Comparison of ENCODE assay signal across 12 cellular contexts in genomic region chr15:36161781-36162212, GRCh38.
A peak's percentile ranks its signal among the peaks of the same experiment; 100 is the strongest.
DNase-seq lines count a peak whose midpoint lies in the region; ATAC-seq and TF ChIP-seq lines count a peak whose summit lies in the region.
"Had no signal": no experiment of that assay in that cellular context is flagged by ENCODE, and none has a peak within 500 bp of the region (broad histone marks: within the 10 kb centered on the region; RNA-seq: fewer than 3 reads in every experiment).

No MANE protein-coding gene starts in this region.

- peak overlapping the region; percentile 31 for H3K4me2 ChIP-seq in neural progenitor cell

- no peaks in the 10 kb centered on the region for H3K36me3 Mint-ChIP-seq in neural progenitor cell
- H3K36me3 Mint-ChIP-seq: CD4-positive, alpha-beta memory T cell; stimulated activated effector memory CD8-positive, alpha-beta T cell treated with anti-CD3 and anti-CD28 coated beads, Interleukin-12 subunit alpha, Interleukin-12 subunit beta, amount 100 ng/mL, for 72 hours had no signal

- 0 out of 2 replicates have a peak, but pooled peaks have one; percentile 15 for TF ChIP-seq CTCF in BJ (IDR thresholded peaks at IDR 0.05; ENCODE audit: insufficient read depth, low read depth, low read length)
- peak; percentile 12 for TF ChIP-seq CTCF in neural progenitor cell (IDR thresholded peaks at IDR 0.05)

- H4K20me1 ChIP-seq in neural progenitor cell (ENCODE audit: low read depth) = no peaks in the 10 kb centered on the region

- no peak overlapping the region for H3K4me3 ChIP-seq in BJ (ENCODE audit: low read depth, low read length)
- peak overlapping the region; percentile 1 for H3K4me3 ChIP-seq in adipocyte (ENCODE audit: low read length)
- no peak overlapping the region for H3K4me3 ChIP-seq in neural progenitor cell
- H3K4me3 ChIP-seq: ascending aorta had no signal

- H3K27me3 ChIP-seq in BJ (ENCODE audit: control insufficient read depth, insufficient read depth, low read length) (no peaks in the 10 kb centered on the region), adipocyte (replicated peaks; ENCODE audit: control insufficient read depth, insufficient read depth, low read length) (no peaks in the 10 kb centered on the region), neural progenitor cell (no peaks in the 10 kb centered on the region)
- H3K27me3 ChIP-seq: ascending aorta had no signal

- H2AFZ ChIP-seq in neural progenitor cell (replicated peaks) = no peak overlapping the region

- peaks cover 7% of the 10 kb centered on the region for H3F3A ChIP-seq in neural progenitor cell (ENCODE audit: low read depth)

- H3K4me3 Mint-ChIP-seq in neural progenitor cell = no peak overlapping the region
- H3K4me3 Mint-ChIP-seq: CD4-positive, alpha-beta memory T cell; stimulated activated effector memory CD8-positive, alpha-beta T cell treated with anti-CD3 and anti-CD28 coated beads, Interleukin-12 subunit alpha, Interleukin-12 subunit beta, amount 100 ng/mL, for 72 hours had no signal

- H3K9me3 ChIP-seq in adipocyte (ENCODE audit: control insufficient read depth, low read length) = no peaks in the 10 kb centered on the region
- H3K9me3 ChIP-seq in neural progenitor cell (ENCODE audit: low read depth) = no peaks in the 10 kb centered on the region
- H3K9me3 ChIP-seq: ascending aorta had no signal

- no peak for ATAC-seq in HG03342 (IDR thresholded peaks at IDR 0.05; ENCODE audit: unreplicated experiment)
- ATAC-seq: stimulated activated effector memory CD8-positive, alpha-beta T cell treated with anti-CD3 and anti-CD28 coated beads, Interleukin-12 subunit alpha, Interleukin-12 subunit beta, amount 100 ng/mL, for 72 hours had no signal

- H3K4me1 ChIP-seq in adipocyte (ENCODE audit: control insufficient read depth, insufficient read depth, low read length) (peaks cover 26% of the 10 kb centered on the region), neural progenitor cell (no peaks in the 10 kb centered on the region)
- H3K4me1 ChIP-seq: ascending aorta had no signal

- H3K9ac ChIP-seq in adipocyte (ENCODE audit: low read length) (peak overlapping the region; percentile 26), neural progenitor cell (no peak overlapping the region)

- no peak overlapping the region for H3K27ac ChIP-seq in neural progenitor cell
- H3K27ac ChIP-seq: ascending aorta had no signal

- H3K79me2 ChIP-seq in neural progenitor cell (ENCODE audit: low read depth) = no peaks in the 10 kb centered on the region

- H3K4me1 Mint-ChIP-seq in neural progenitor cell = peaks cover 8% of the 10 kb centered on the region
- H3K4me1 Mint-ChIP-seq: CD4-positive, alpha-beta memory T cell; stimulated activated effector memory CD8-positive, alpha-beta T cell treated with anti-CD3 and anti-CD28 coated beads, Interleukin-12 subunit alpha, Interleukin-12 subunit beta, amount 100 ng/mL, for 72 hours had no signal

- H3K36me3 ChIP-seq in BJ (ENCODE audit: control insufficient read depth, insufficient read depth, low read length) = no peaks in the 10 kb centered on the region
- no peaks in the 10 kb centered on the region for H3K36me3 ChIP-seq in adipocyte (ENCODE audit: control insufficient read depth, insufficient read depth, low read length, severe bottlenecking)
- H3K36me3 ChIP-seq in neural progenitor cell = no peaks in the 10 kb centered on the region
- H3K36me3 ChIP-seq: ascending aorta had no signal

- POLR2A ChIA-PET in BJ (lab: Charles Lee) = no interaction called here

- H3K9me3 Mint-ChIP-seq in neural progenitor cell = peaks cover 3% of the 10 kb centered on the region

- no peaks in the 10 kb centered on the region for H3K27me3 Mint-ChIP-seq in neural progenitor cell (ENCODE audit: insufficient read depth, low read depth)
- H3K27me3 Mint-ChIP-seq: CD4-positive, alpha-beta memory T cell had no signal

- CTCF ChIA-PET in BJ (lab: Yijun Ruan, JAX) = no interaction called here

- peak; percentile 65 for DNase-seq in BJ (ENCODE audit: low read depth)
- peak; percentile 94 for DNase-seq in adipocyte (ENCODE audit: low read depth)
- peak; percentile 0 for DNase-seq in foreskin melanocyte
- DNase-seq in neural progenitor cell (ENCODE audit: low spot score) = peak; percentile 50
- no peak for DNase-seq in inferior parietal cortex (ENCODE audit: extremely low spot score)
- DNase-seq in CD1c-positive myeloid dendritic cell (ENCODE audit: extremely low spot score) = no peak
- no peak for DNase-seq in occipital lobe (lab: John Stamatoyannopoulos, UW)
- DNase-seq: CD4-positive, alpha-beta memory T cell; glutamatergic neuron had no signal

- no peak overlapping the region for H3K27ac Mint-ChIP-seq in neural progenitor cell
- H3K27ac Mint-ChIP-seq: CD4-positive, alpha-beta memory T cell; stimulated activated effector memory CD8-positive, alpha-beta T cell treated with anti-CD3 and anti-CD28 coated beads, Interleukin-12 subunit alpha, Interleukin-12 subunit beta, amount 100 ng/mL, for 72 hours had no signal

Comparison
In these comparisons a context has a peak if more than half of its experiments do, and no peak if none do; other contexts are left out.
1. DNase-seq: peak in BJ (single experiment), adipocyte (single experiment), foreskin melanocyte (single experiment) and neural progenitor cell (single experiment); none in inferior parietal cortex (single experiment), CD1c-positive myeloid dendritic cell (single experiment) and occipital lobe (single experiment).